ENCODE assay signal across 8 cellular contexts in the genomic region with DNA sequence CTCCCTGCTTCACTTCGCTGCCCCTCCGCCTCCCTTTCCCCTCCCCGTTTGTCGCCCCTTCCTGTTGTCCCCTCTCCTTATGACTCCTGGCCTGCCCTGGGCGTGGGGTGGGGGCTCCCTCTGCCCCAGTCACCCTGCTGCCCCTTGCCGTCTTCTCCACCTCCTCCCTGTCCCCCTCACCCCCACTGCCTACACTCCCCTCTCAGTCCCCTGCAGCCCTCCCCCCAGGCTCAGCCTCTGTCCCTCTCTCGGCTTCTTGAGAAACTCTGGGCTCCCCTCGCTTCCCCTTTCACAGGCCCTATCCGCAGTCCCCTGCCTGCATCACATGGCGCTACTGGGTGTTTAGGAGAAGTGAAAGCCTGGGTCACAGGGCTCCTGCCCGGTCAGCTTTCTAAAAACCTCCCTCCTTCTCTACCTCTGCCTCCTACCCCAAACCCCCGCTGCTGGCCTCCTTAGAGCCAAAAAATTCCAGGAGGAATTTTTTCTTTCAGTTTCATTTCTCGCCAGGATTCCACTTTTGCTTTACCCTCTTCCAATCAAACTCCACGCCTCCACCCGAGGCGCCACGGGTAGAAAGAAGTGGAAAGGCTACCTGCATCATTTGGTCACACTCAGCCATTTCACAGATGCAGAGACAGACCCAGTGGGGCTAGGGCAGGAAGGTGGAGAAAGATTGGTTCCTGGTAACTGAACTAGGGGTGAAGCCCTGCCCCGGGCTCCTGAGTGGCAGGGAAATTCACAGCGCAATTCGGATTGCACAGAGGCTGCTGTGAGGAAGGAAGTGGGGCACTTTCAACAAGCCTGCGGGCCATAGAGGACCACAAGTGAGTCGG. TPM values are rescaled to one million over a fixed set of nuclear protein-coding genes. Genes with fewer than 3 reads are reported as not detected.
DNase-seq lines count a peak whose midpoint lies in the region; ATAC-seq lines count a peak whose summit lies in the region.

A gene (minus strand): TSS at position 268 of the 833 bp plus-strand sequence. CDS start 625 bp downstream, outside the sequence.

- no peaks in the 10 kb centered on the region for H3K9me3 Mint-ChIP-seq in activated CD4-positive, alpha-beta T cell treated with anti-CD3 and anti-CD28 coated beads for 36 hours (ENCODE audit: low read depth)
- H3K9me3 Mint-ChIP-seq in stimulated activated naive B cell treated with anti-CD40 and anti-IgM and Interleukin-4, amounts not matched to agents 10 μg/mL and 1 μg/mL and 100 μg/mL, for 72 hours = no peaks in the 10 kb centered on the region

- intact Hi-C loops in activated CD4-positive, alpha-beta T cell treated with anti-CD3 and anti-CD28 coated beads for 36 hours (cut with DNase I, micrococcal nuclease) = loop anchor here in 1 of 2 experiments (1.0 to 10.0 kb wide), 3 partner anchors 18 to 303 kb away; a partner anchor contains a TSS

- peak; percentile 52 for DNase-seq in activated CD4-positive, alpha-beta T cell treated with anti-CD3 and anti-CD28 coated beads for 36 hours
- no peak for DNase-seq in activated CD4-positive, alpha-beta T cell treated with anti-CD3 and anti-CD28 coated beads for 1 hour
- DNase-seq in RKO (ENCODE audit: low spot score) = peak; percentile 61
- DNase-seq in caudate nucleus (lab: John Stamatoyannopoulos, UW) = peak in 16 of 61 donors; percentile 17 to 52 (median 26)
- DNase-seq in left lobe of liver (ENCODE audit: low spot score) = peak; percentile 65
- DNase-seq in stimulated activated naive B cell treated with anti-CD40 and anti-IgM and Interleukin-4, amounts not matched to agents 10 μg/mL and 1 μg/mL and 100 μg/mL, for 72 hours = peak; percentile 89

- peaks cover 21% of the 10 kb centered on the region for H3K4me1 Mint-ChIP-seq in activated CD4-positive, alpha-beta T cell treated with anti-CD3 and anti-CD28 coated beads for 36 hours
- H3K4me1 Mint-ChIP-seq in stimulated activated naive B cell treated with anti-CD40 and anti-IgM and Interleukin-4, amounts not matched to agents 10 μg/mL and 1 μg/mL and 100 μg/mL, for 72 hours = peaks cover 38 to 71% of the 10 kb centered on the region in 2 donors

- peak within 1 kb of the TSS; percentile 73 for H3K27ac ChIP-seq in caudate nucleus (ENCODE audit: low read depth, low read length)

- peak; percentile 71 for ATAC-seq in activated CD4-positive, alpha-beta T cell treated with anti-CD3 and anti-CD28 coated beads for 36 hours
- ATAC-seq in HG02885 (IDR thresholded peaks at IDR 0.05; ENCODE audit: poor library complexity, unreplicated experiment) (peak; percentile 76), left lobe of liver (peak; percentile 71), GM18519 (IDR thresholded peaks at IDR 0.05; ENCODE audit: low FRiP score, unreplicated experiment) (no peak)
- peak; percentile 84 to 91 for ATAC-seq in stimulated activated naive B cell treated with anti-CD40 and anti-IgM and Interleukin-4, amounts not matched to agents 10 μg/mL and 1 μg/mL and 100 μg/mL, for 72 hours (replicated peaks)

- no peaks in the 10 kb centered on the region for H3K36me3 Mint-ChIP-seq in activated CD4-positive, alpha-beta T cell treated with anti-CD3 and anti-CD28 coated beads for 36 hours (ENCODE audit: low read depth)
- H3K36me3 Mint-ChIP-seq in stimulated activated naive B cell treated with anti-CD40 and anti-IgM and Interleukin-4, amounts not matched to agents 10 μg/mL and 1 μg/mL and 100 μg/mL, for 72 hours = peaks cover 15 to 17% of the 10 kb centered on the region in 2 donors

- H3K4me3 Mint-ChIP-seq in activated CD4-positive, alpha-beta T cell treated with anti-CD3 and anti-CD28 coated beads for 36 hours = peak within 1 kb of the TSS; percentile 75
- H3K4me3 Mint-ChIP-seq in stimulated activated naive B cell treated with anti-CD40 and anti-IgM and Interleukin-4, amounts not matched to agents 10 μg/mL and 1 μg/mL and 100 μg/mL, for 72 hours = peak within 1 kb of the TSS; percentile 94 to 98

- peaks cover 7% of the 10 kb centered on the region for H3K27me3 Mint-ChIP-seq in activated CD4-positive, alpha-beta T cell treated with anti-CD3 and anti-CD28 coated beads for 36 hours
- no peaks in the 10 kb centered on the region for H3K27me3 Mint-ChIP-seq in stimulated activated naive B cell treated with anti-CD40 and anti-IgM and Interleukin-4, amounts not matched to agents 10 μg/mL and 1 μg/mL and 100 μg/mL, for 72 hours

- CTCF ChIA-PET in activated CD4-positive, alpha-beta T cell treated with anti-CD3 and anti-CD28 coated beads for 36 hours (lab: Charles Lee) = interaction anchor here (1.6 kb wide), 1 partner anchor 15 kb away, joined by 3 read pairs; no protein-coding TSS in a partner anchor

- H3K27ac Mint-ChIP-seq in activated CD4-positive, alpha-beta T cell treated with anti-CD3 and anti-CD28 coated beads for 36 hours = peak within 1 kb of the TSS; percentile 85
- peak within 1 kb of the TSS; percentile 98 for H3K27ac Mint-ChIP-seq in stimulated activated naive B cell treated with anti-CD40 and anti-IgM and Interleukin-4, amounts not matched to agents 10 μg/mL and 1 μg/mL and 100 μg/mL, for 72 hours

- POLR2A ChIA-PET in activated CD4-positive, alpha-beta T cell treated with anti-CD3 and anti-CD28 coated beads for 36 hours (lab: Charles Lee) = no interaction called here

RNA-seq across cellular contexts. Expression of the gene that starts here (rescaled TPM):
- 1 to 10 TPM; 7.0 to 9.6 TPM for total RNA-seq in activated CD4-positive, alpha-beta T cell treated with anti-CD3 and anti-CD28 coated beads for 36 hours
- total RNA-seq in left lobe of liver = 8.8 TPM
